16 cellular contexts compared by ENCODE assay signal in genomic region chr1:39385067-39385988, GRCh38.
A peak's percentile ranks its signal among the peaks of the same experiment; 100 is the strongest.
DNase-seq lines count a peak whose midpoint lies in the region; ATAC-seq and TF ChIP-seq lines count a peak whose summit lies in the region.
"Had no signal": no experiment of that assay in that cellular context is flagged by ENCODE, and none has a peak within 500 bp of the region (broad histone marks: within the 10 kb centered on the region; RNA-seq: fewer than 3 reads in every experiment).

No MANE protein-coding gene starts in this region.

- no peak for ATAC-seq in stimulated activated naive B cell treated with anti-CD40 and anti-IgM and Interleukin-4, amounts not matched to agents 10 μg/mL and 1 μg/mL and 100 μg/mL, for 72 hours (replicated peaks)
- ATAC-seq in GM18517 (IDR thresholded peaks at IDR 0.05; ENCODE audit: unreplicated experiment) (no peak), GM21360 (IDR thresholded peaks at IDR 0.05; ENCODE audit: unreplicated experiment) (no peak), GM18519 (IDR thresholded peaks at IDR 0.05; ENCODE audit: low FRiP score, unreplicated experiment) (no peak)
- ATAC-seq: naive thymus-derived CD4-positive, alpha-beta T cell had no signal

- peak overlapping the region; percentile 52 for H3K27ac Mint-ChIP-seq in activated CD4-positive, alpha-beta memory T cell treated with anti-CD3 and anti-CD28 coated beads for 36 hours
- H3K27ac Mint-ChIP-seq in activated CD4-positive, alpha-beta memory T cell treated with anti-CD3 and anti-CD28 coated beads, Interleukin-2, amount 10 ng/mL, durations not matched to agents 7 days and 5 days: no peak overlapping the region
- H3K27ac Mint-ChIP-seq in stimulated activated naive B cell treated with anti-CD40 and anti-IgM and Interleukin-4, amounts not matched to agents 10 μg/mL and 1 μg/mL and 100 μg/mL, for 72 hours: peak overlapping the region; percentile 42

- no peak for TF ChIP-seq CTCF in ascending aorta (IDR thresholded peaks at IDR 0.05)
- TF ChIP-seq CTCF in left ventricle myocardium inferior (IDR thresholded peaks at IDR 0.05; ENCODE audit: borderline replicate concordance): no peak

- H3K27ac ChIP-seq in ascending aorta: peak overlapping the region; percentile 39 to 48
- peak overlapping the region; percentile 64 for H3K27ac ChIP-seq in left ventricle myocardium inferior (replicated peaks)
- H3K27ac ChIP-seq: SK-N-MC had no signal

- H3K36me3 ChIP-seq in ascending aorta: peaks cover 63 to 79% of the 10 kb centered on the region in 2 donors
- H3K36me3 ChIP-seq in left ventricle myocardium inferior: peaks cover 88% of the 10 kb centered on the region

- H3K27me3 ChIP-seq in ascending aorta (no peaks in the 10 kb centered on the region), left ventricle myocardium inferior (ENCODE audit: low read depth) (no peaks in the 10 kb centered on the region)

- intact Hi-C loops in activated CD4-positive, alpha-beta memory T cell treated with anti-CD3 and anti-CD28 coated beads for 36 hours (cut with micrococcal nuclease): no loop called here
- intact Hi-C loops in ascending aorta (cut with DNase I) (no loop called here), left ventricle myocardium inferior (cut with micrococcal nuclease) (no loop called here)

- peaks cover 54% of the 10 kb centered on the region for H3K36me3 Mint-ChIP-seq in activated CD4-positive, alpha-beta memory T cell treated with anti-CD3 and anti-CD28 coated beads for 36 hours
- peaks cover 81% of the 10 kb centered on the region for H3K36me3 Mint-ChIP-seq in activated CD4-positive, alpha-beta memory T cell treated with anti-CD3 and anti-CD28 coated beads, Interleukin-2, amount 10 ng/mL, durations not matched to agents 7 days and 5 days (ENCODE audit: low read depth)
- H3K36me3 Mint-ChIP-seq in stimulated activated naive B cell treated with anti-CD40 and anti-IgM and Interleukin-4, amounts not matched to agents 10 μg/mL and 1 μg/mL and 100 μg/mL, for 72 hours: peaks cover 34 to 47% of the 10 kb centered on the region in 2 donors

- CTCF ChIA-PET in activated CD4-positive, alpha-beta memory T cell treated with anti-CD3 and anti-CD28 coated beads for 36 hours (lab: Charles Lee): interaction anchor here (1.2 kb wide), 1 partner anchor 26 kb away, joined by 4 read pairs; no protein-coding TSS in a partner anchor
- CTCF ChIA-PET in activated CD4-positive, alpha-beta memory T cell treated with anti-CD3 and anti-CD28 coated beads, Interleukin-2, amount 10 ng/mL, durations not matched to agents 7 days and 5 days (lab: Charles Lee): no interaction called here

- H3K4me3 Mint-ChIP-seq in activated CD4-positive, alpha-beta memory T cell treated with anti-CD3 and anti-CD28 coated beads for 36 hours: no peak overlapping the region
- no peak overlapping the region for H3K4me3 Mint-ChIP-seq in activated CD4-positive, alpha-beta memory T cell treated with anti-CD3 and anti-CD28 coated beads, Interleukin-2, amount 10 ng/mL, durations not matched to agents 7 days and 5 days
- H3K4me3 Mint-ChIP-seq in stimulated activated naive B cell treated with anti-CD40 and anti-IgM and Interleukin-4, amounts not matched to agents 10 μg/mL and 1 μg/mL and 100 μg/mL, for 72 hours: no peak overlapping the region
- H3K4me3 Mint-ChIP-seq: naive thymus-derived CD4-positive, alpha-beta T cell had no signal

- no peaks in the 10 kb centered on the region for H3K27me3 Mint-ChIP-seq in activated CD4-positive, alpha-beta memory T cell treated with anti-CD3 and anti-CD28 coated beads for 36 hours
- no peaks in the 10 kb centered on the region for H3K27me3 Mint-ChIP-seq in activated CD4-positive, alpha-beta memory T cell treated with anti-CD3 and anti-CD28 coated beads, Interleukin-2, amount 10 ng/mL, durations not matched to agents 7 days and 5 days
- H3K27me3 Mint-ChIP-seq in stimulated activated naive B cell treated with anti-CD40 and anti-IgM and Interleukin-4, amounts not matched to agents 10 μg/mL and 1 μg/mL and 100 μg/mL, for 72 hours: no peaks in the 10 kb centered on the region
- H3K27me3 Mint-ChIP-seq: naive thymus-derived CD4-positive, alpha-beta T cell had no signal

- H3K4me1 Mint-ChIP-seq in activated CD4-positive, alpha-beta memory T cell treated with anti-CD3 and anti-CD28 coated beads for 36 hours (ENCODE audit: low read depth): peaks cover 7% of the 10 kb centered on the region
- H3K4me1 Mint-ChIP-seq in activated CD4-positive, alpha-beta memory T cell treated with anti-CD3 and anti-CD28 coated beads, Interleukin-2, amount 10 ng/mL, durations not matched to agents 7 days and 5 days: peaks cover 4% of the 10 kb centered on the region
- peaks cover 0 to 2% of the 10 kb centered on the region in 2 donors for H3K4me1 Mint-ChIP-seq in stimulated activated naive B cell treated with anti-CD40 and anti-IgM and Interleukin-4, amounts not matched to agents 10 μg/mL and 1 μg/mL and 100 μg/mL, for 72 hours

- H3K9me3 ChIP-seq in ascending aorta (no peaks in the 10 kb centered on the region), left ventricle myocardium inferior (replicated peaks) (no peaks in the 10 kb centered on the region)

- H3K4me3 ChIP-seq in ascending aorta (no peak overlapping the region), left ventricle myocardium inferior (no peak overlapping the region)
- H3K4me3 ChIP-seq: SK-N-MC had no signal

- H3K9me3 Mint-ChIP-seq in activated CD4-positive, alpha-beta memory T cell treated with anti-CD3 and anti-CD28 coated beads for 36 hours: no peaks in the 10 kb centered on the region
- no peaks in the 10 kb centered on the region for H3K9me3 Mint-ChIP-seq in activated CD4-positive, alpha-beta memory T cell treated with anti-CD3 and anti-CD28 coated beads, Interleukin-2, amount 10 ng/mL, durations not matched to agents 7 days and 5 days
- H3K9me3 Mint-ChIP-seq in stimulated activated naive B cell treated with anti-CD40 and anti-IgM and Interleukin-4, amounts not matched to agents 10 μg/mL and 1 μg/mL and 100 μg/mL, for 72 hours: no peaks in the 10 kb centered on the region
- H3K9me3 Mint-ChIP-seq: naive thymus-derived CD4-positive, alpha-beta T cell had no signal

- H3K4me1 ChIP-seq in ascending aorta (peaks cover 7 to 19% of the 10 kb centered on the region in 2 donors), left ventricle myocardium inferior (peaks cover 29% of the 10 kb centered on the region)

- POLR2A ChIA-PET in activated CD4-positive, alpha-beta memory T cell treated with anti-CD3 and anti-CD28 coated beads for 36 hours (lab: Charles Lee): interaction anchor here (0.6 kb wide), 1 partner anchor 161 kb away, joined by 4 read pairs; no protein-coding TSS in a partner anchor
- POLR2A ChIA-PET in activated CD4-positive, alpha-beta memory T cell treated with anti-CD3 and anti-CD28 coated beads, Interleukin-2, amount 10 ng/mL, durations not matched to agents 7 days and 5 days (lab: Charles Lee): no interaction called here

- DNase-seq in activated CD4-positive, alpha-beta memory T cell treated with anti-CD3 and anti-CD28 coated beads for 36 hours: no peak
- no peak for DNase-seq in activated CD4-positive, alpha-beta memory T cell treated with anti-CD3 and anti-CD28 coated beads, Interleukin-2, amount 10 ng/mL, durations not matched to agents 7 days and 5 days
- DNase-seq in ascending aorta (ENCODE audit: low spot score in 2 of 2) (no peak), left ventricle myocardium inferior (no peak)
- DNase-seq in stimulated activated naive B cell treated with anti-CD40 and anti-IgM and Interleukin-4, amounts not matched to agents 10 μg/mL and 1 μg/mL and 100 μg/mL, for 72 hours: no peak
- DNase-seq: anterior cingulate cortex; effector CD4-positive, alpha-beta T cell; GOT3; kidney; naive thymus-derived CD4-positive, alpha-beta T cell; NCI-H2029; substantia nigra had no signal
